In genomic region chr19:50640368-50640767, GRCh38 we compare ENCODE assay signal across 23 cellular contexts. TPM values are rescaled to one million over a fixed set of nuclear protein-coding genes. Genes with fewer than 3 reads are reported as not detected.
DNase-seq lines count a peak whose midpoint lies in the region; ATAC-seq, FAIRE-seq and TF ChIP-seq lines count a peak whose summit lies in the region.
"Had no signal": no experiment of that assay in that cellular context is flagged by ENCODE, and none has a peak within 500 bp of the region (broad histone marks: within the 10 kb centered on the region; RNA-seq: fewer than 3 reads in every experiment).

No MANE protein-coding gene starts in this region.

- no peaks in the 10 kb centered on the region for H3K36me3 ChIP-seq in cardiac muscle cell
- no peaks in the 10 kb centered on the region for H3K36me3 ChIP-seq in heart left ventricle
- H3K36me3 ChIP-seq in WERI-Rb-1 = no peaks in the 10 kb centered on the region
- H3K36me3 ChIP-seq in trophoblast cell (ENCODE audit: control insufficient read depth in 1 of 2, insufficient read depth in 2 of 2, low read length in 2 of 2) = no peaks in the 10 kb centered on the region
- H3K36me3 ChIP-seq: HAP-1, pancreas, tibial nerve had no signal

- no peaks in the 10 kb centered on the region for H3K36me3 Mint-ChIP-seq in type B pancreatic cell
- H3K36me3 Mint-ChIP-seq in natural killer cell treated with Interleukin-12 subunit alpha and Interleukin-12 subunit beta and Interleukin-15 and Interleukin-18, amount 100 ng/mL, for 72 hours = peaks cover 5% of the 10 kb centered on the region

- no peak overlapping the region for H3K23ac ChIP-seq in trophoblast cell (ENCODE audit: low read length)

- H3K79me2 ChIP-seq in trophoblast cell (ENCODE audit: control insufficient read depth, insufficient read depth, low read length, poor library complexity) = no peaks in the 10 kb centered on the region

- H3K27ac Mint-ChIP-seq in type B pancreatic cell = no peak overlapping the region
- no peak overlapping the region for H3K27ac Mint-ChIP-seq in natural killer cell treated with Interleukin-12 subunit alpha and Interleukin-12 subunit beta and Interleukin-15 and Interleukin-18, amount 100 ng/mL, for 72 hours

- no peak for DNase-seq in cardiac muscle cell (ENCODE audit: low read depth in 1 of 2, low spot score in 1 of 2)
- no peak for DNase-seq in heart left ventricle
- no peak for DNase-seq in WERI-Rb-1
- no peak for DNase-seq in type B pancreatic cell (ENCODE audit: extremely low spot score, unreplicated experiment)
- DNase-seq in H54 (ENCODE audit: insufficient read length, low spot score) = no peak
- no peak for DNase-seq in trophoblast cell
- DNase-seq in natural killer cell treated with Interleukin-12 subunit alpha and Interleukin-12 subunit beta and Interleukin-15 and Interleukin-18, amount 100 ng/mL, for 72 hours (ENCODE audit: low spot score) = no peak
- DNase-seq: amniotic stem cell; DMS153; foreskin keratinocyte; NCI-H446; stimulated activated naive CD4-positive, alpha-beta T cell treated with Interleukin-2 at 50 U/mL for 16 hours had no signal

- ATAC-seq in heart left ventricle = no peak
- ATAC-seq in natural killer cell treated with Interleukin-12 subunit alpha and Interleukin-12 subunit beta and Interleukin-15 and Interleukin-18, amount 100 ng/mL, for 72 hours = no peak
- ATAC-seq: foreskin keratinocyte, GM12878, left lobe of liver had no signal

- WGBS in heart left ventricle, 4 donors = 69 to 78% (median 69%) methylated on average over 2 of the region's 2 CpGs
- no CpG with 5 or more reads among the region's 2 CpGs for WGBS in trophoblast cell (ENCODE audit: extremely low coverage, insufficient coverage, insufficient read length)

- H3K9me3 ChIP-seq in cardiac muscle cell (ENCODE audit: low read depth) (no peaks in the 10 kb centered on the region), heart left ventricle (peaks cover 0 to 4% (median 0%) of the 10 kb centered on the region in 12 donors), WERI-Rb-1 (ENCODE audit: severe bottlenecking) (no peaks in the 10 kb centered on the region), iPS-18c (ENCODE audit: control insufficient read depth, insufficient read depth, low read length) (no peaks in the 10 kb centered on the region), trophoblast cell (ENCODE audit: insufficient read depth, low read depth, low read length) (peaks cover 8% of the 10 kb centered on the region)
- H3K9me3 ChIP-seq: HAP-1, pancreas had no signal

- no peak overlapping the region for H3K14ac ChIP-seq in trophoblast cell (ENCODE audit: low read length)

- no peak overlapping the region for H3K9ac ChIP-seq in trophoblast cell (ENCODE audit: low read length)

- no peak overlapping the region for H2BK5ac ChIP-seq in trophoblast cell (ENCODE audit: low read depth, low read length, poor library complexity)

- no peak for TF ChIP-seq CTCF in cardiac muscle cell (IDR thresholded peaks at IDR 0.05; ENCODE audit: low read depth, low read length)
- no peak for TF ChIP-seq CTCF in heart left ventricle (IDR thresholded peaks at IDR 0.05)
- TF ChIP-seq CTCF in WERI-Rb-1 (IDR thresholded peaks at IDR 0.05; ENCODE audit: low read depth, low read length) = no peak
- no peak for TF ChIP-seq CTCF in type B pancreatic cell (conservative IDR thresholded peaks at IDR 0.05)

- TF ChIP-seq POLR2A in heart left ventricle (IDR thresholded peaks at IDR 0.05) = no peak
- no peak for TF ChIP-seq POLR2A in H54 (IDR thresholded peaks at IDR 0.05; ENCODE audit: low read depth, low read length)

- intact Hi-C loops in heart left ventricle (cut with DNase I) = no loop called here

- no peak overlapping the region for H2BK12ac ChIP-seq in trophoblast cell (ENCODE audit: low read length)

- H3K4me3 ChIP-seq in cardiac muscle cell (peak overlapping the region; percentile 98), heart left ventricle (no peak overlapping the region), WERI-Rb-1 (ENCODE audit: low read depth, low read length) (peak overlapping the region; percentile 92; the same call in 1 of the 2 replicates), iPS-18c (ENCODE audit: insufficient read depth, low read depth, low read length) (peak overlapping the region; percentile 72; the same call in 1 of the 2 replicates), trophoblast cell (ENCODE audit: low read depth, low read length) (no peak overlapping the region)
- H3K4me3 ChIP-seq: GM12878, tibial nerve had no signal

- H3K27ac ChIP-seq in cardiac muscle cell (no peak overlapping the region), heart left ventricle (no peak overlapping the region), WERI-Rb-1 (no peak overlapping the region), trophoblast cell (ENCODE audit: low read depth, low read length) (no peak overlapping the region)
- H3K27ac ChIP-seq: C4-2B, foreskin keratinocyte, pancreas, tibial nerve had no signal

- no peak overlapping the region for H4K8ac ChIP-seq in trophoblast cell (ENCODE audit: low read depth, low read length)

- H2AK5ac ChIP-seq in trophoblast cell (ENCODE audit: low read length) = no peak overlapping the region

- H2AFZ ChIP-seq in trophoblast cell (ENCODE audit: insufficient read depth, low read length, poor library complexity) = no peak overlapping the region

- H3K27me3 ChIP-seq in cardiac muscle cell = peaks cover 60% of the 10 kb centered on the region
- H3K27me3 ChIP-seq in heart left ventricle = peaks cover 5 to 76% (median 19%) of the 10 kb centered on the region in 9 donors
- H3K27me3 ChIP-seq in WERI-Rb-1 (ENCODE audit: insufficient read depth, low read depth, severe bottlenecking) = peaks cover 15% of the 10 kb centered on the region
- H3K27me3 ChIP-seq in trophoblast cell (ENCODE audit: insufficient read depth, low read length) = no peaks in the 10 kb centered on the region

- FAIRE-seq in H54 (lab: Jason Lieb, UNC) = no peak
- FAIRE-seq: GM12878, pancreas, TTC549 had no signal

- no peak overlapping the region for H3K4me2 ChIP-seq in trophoblast cell (ENCODE audit: low read length)

- no peak overlapping the region for H2BK120ac ChIP-seq in trophoblast cell (ENCODE audit: insufficient read depth, low read length, poor library complexity)

- H3K4ac ChIP-seq in trophoblast cell (ENCODE audit: low read depth, low read length) = no peak overlapping the region

- no peak overlapping the region for H4K12ac ChIP-seq in trophoblast cell (ENCODE audit: low read depth, low read length)

- H3K18ac ChIP-seq in trophoblast cell (ENCODE audit: low read length) = no peak overlapping the region

- H3K4me1 Mint-ChIP-seq in type B pancreatic cell (ENCODE audit: unreplicated experiment) = no peaks in the 10 kb centered on the region
- peaks cover 0 to 6% of the 10 kb centered on the region in 2 donors for H3K4me1 Mint-ChIP-seq in natural killer cell treated with Interleukin-12 subunit alpha and Interleukin-12 subunit beta and Interleukin-15 and Interleukin-18, amount 100 ng/mL, for 72 hours (ENCODE audit: low read depth in 2 of 2)

- peak overlapping the region; percentile 52 for H3K4me3 Mint-ChIP-seq in type B pancreatic cell
- H3K4me3 Mint-ChIP-seq in natural killer cell treated with Interleukin-12 subunit alpha and Interleukin-12 subunit beta and Interleukin-15 and Interleukin-18, amount 100 ng/mL, for 72 hours = no peak overlapping the region

- H3K79me1 ChIP-seq in trophoblast cell (ENCODE audit: low read length) = no peaks in the 10 kb centered on the region

- H3K4me1 ChIP-seq in cardiac muscle cell (ENCODE audit: low read depth) (no peaks in the 10 kb centered on the region), heart left ventricle (peaks cover 0 to 9% (median 0%) of the 10 kb centered on the region in 12 donors), trophoblast cell (ENCODE audit: control insufficient read depth in 1 of 2, insufficient read depth in 2 of 2, low read length in 2 of 2) (peaks cover 0 to 2% of the 10 kb centered on the region in 2 experiments)
- H3K4me1 ChIP-seq: foreskin keratinocyte, HAP-1, pancreas had no signal

- no peak overlapping the region for H4K91ac ChIP-seq in trophoblast cell (ENCODE audit: low read depth, low read length)

- no peaks in the 10 kb centered on the region for H3K9me3 Mint-ChIP-seq in type B pancreatic cell
- H3K9me3 Mint-ChIP-seq in natural killer cell treated with Interleukin-12 subunit alpha and Interleukin-12 subunit beta and Interleukin-15 and Interleukin-18, amount 100 ng/mL, for 72 hours = no peaks in the 10 kb centered on the region

- peaks cover 63% of the 10 kb centered on the region for H3K27me3 Mint-ChIP-seq in type B pancreatic cell
- peaks cover 23 to 29% of the 10 kb centered on the region in 2 donors for H3K27me3 Mint-ChIP-seq in natural killer cell treated with Interleukin-12 subunit alpha and Interleukin-12 subunit beta and Interleukin-15 and Interleukin-18, amount 100 ng/mL, for 72 hours

RNA-seq across cellular contexts. Expression of gene SYT3, which starts 0.7 kb away (rescaled TPM):
- total RNA-seq in cardiac muscle cell = 1.9 and 4.7 TPM in 2 replicates
- 2.1 and 4.3 TPM in 2 replicates for polyA plus RNA-seq in cardiac muscle cell
- total RNA-seq in heart left ventricle = under 1 TPM in 4 of 9 donors, not detected in 5; 0.17 to 0.75 (median 0.25) TPM
- polyA plus RNA-seq in heart left ventricle = under 1 TPM in 1 of 2 donors, not detected in 1; 0.06 TPM
- total RNA-seq in type B pancreatic cell (ENCODE audit: low replicate concordance) = 0.68 TPM in 1 of 2 replicates, not detected in the other
- 0.25 and 0.32 TPM in 2 replicates for polyA plus RNA-seq in trophoblast cell (2013)
- not detected for total RNA-seq in natural killer cell treated with Interleukin-12 subunit alpha and Interleukin-12 subunit beta and Interleukin-15 and Interleukin-18, amount 100 ng/mL, for 72 hours
- total RNA-seq: cardiac septum, epithelial cell of proximal tubule, foreskin keratinocyte, GM12878, left lobe of liver, RPMI7951, tibial nerve had no signal
- polyA plus RNA-seq: foreskin keratinocyte had no signal

RNA-seq across cellular contexts. Expression of gene C19orf81, which starts 8.9 kb away (rescaled TPM):
- total RNA-seq in cardiac muscle cell (23.5 and 36.8 TPM in 2 replicates), heart left ventricle (1 to 10 TPM in 5 of 9 donors, under 1 TPM in 2, not detected in 2; 0.65 to 3.6 (median 1.7) TPM), type B pancreatic cell (ENCODE audit: low replicate concordance) (1.8 and 3.7 TPM in 2 replicates)
- polyA plus RNA-seq in cardiac muscle cell (42.2 and 67.4 TPM in 2 replicates), heart left ventricle (not detected)
- polyA plus RNA-seq in trophoblast cell (2013) = 3.3 and 4.3 TPM in 2 replicates
- not detected for total RNA-seq in natural killer cell treated with Interleukin-12 subunit alpha and Interleukin-12 subunit beta and Interleukin-15 and Interleukin-18, amount 100 ng/mL, for 72 hours
- total RNA-seq: foreskin keratinocyte, left lobe of liver, RPMI7951, tibial nerve had no signal
- polyA plus RNA-seq: GM12878 had no signal

Comparison
In these comparisons a context has a peak if more than half of its experiments do, and no peak if none do; other contexts are left out.
1. H3K4me3 ChIP-seq: peak in cardiac muscle cell (single experiment), WERI-Rb-1 (single experiment) and iPS-18c (single experiment); none in heart left ventricle (0 of 12) and trophoblast cell (single experiment).